In the genomic region with DNA sequence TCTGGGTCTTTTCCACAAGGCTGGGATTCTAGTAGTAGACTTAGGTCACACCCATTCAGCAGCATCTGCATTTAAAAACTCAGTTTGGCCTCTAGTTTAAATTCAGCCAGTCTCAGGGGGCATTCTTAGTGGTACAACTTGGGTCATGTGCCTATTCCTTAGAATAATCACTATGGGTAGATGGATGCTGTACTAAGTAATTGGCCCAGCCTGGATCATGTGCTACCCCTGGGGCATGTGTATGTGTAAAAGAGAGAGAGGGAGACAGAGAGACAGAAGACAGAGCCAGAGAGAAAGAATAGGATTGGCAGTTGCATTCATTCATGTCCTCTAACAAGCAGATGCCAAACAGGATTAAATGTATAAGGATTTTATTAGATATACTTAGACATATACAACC, we compare ENCODE assay signal across 25 cellular contexts. TPM values are rescaled to one million over a fixed set of nuclear protein-coding genes. Genes with fewer than 3 reads are reported as not detected.
A peak's percentile ranks its signal among the peaks of the same experiment; 100 is the strongest.
DNase-seq lines count a peak whose midpoint lies in the region; ATAC-seq, FAIRE-seq and TF ChIP-seq lines count a peak whose summit lies in the region.
"Had no signal": no experiment of that assay in that cellular context is flagged by ENCODE, and none has a peak within 500 bp of the region (broad histone marks: within the 10 kb centered on the region; RNA-seq: fewer than 3 reads in every experiment).

No MANE protein-coding gene starts in this region.

- no peak overlapping the region for H4K5ac ChIP-seq in H1 (ENCODE audit: insufficient read length, low read depth, low read length)

- H2AK5ac ChIP-seq in H1 (ENCODE audit: low read depth, low read length), result no peak overlapping the region

- H2BK15ac ChIP-seq in H1 (ENCODE audit: low read length), result no peak overlapping the region

- no peak overlapping the region for H4K91ac ChIP-seq in H1 (replicated peaks; ENCODE audit: insufficient read length, low read length)

- no peak for TF ChIP-seq RAD21 in H1 (IDR thresholded peaks at IDR 0.05 in 1 of 2, conservative IDR thresholded peaks at IDR 0.05 in 1 of 2; ENCODE audit: low read depth in 2 of 2, low read length in 2 of 2)

- H3K9me3 ChIP-seq in H1 (ENCODE audit: insufficient read depth in 2 of 2, low read depth in 1 of 2, low read length in 1 of 2), result peaks cover 0 to 3% of the 10 kb centered on the region in 2 experiments; a peak in 1 of 4 replicates
- peaks cover 0 to 18% (median 0%) of the 10 kb centered on the region in 11 donors for H3K9me3 ChIP-seq in heart right ventricle
- H3K9me3 ChIP-seq: A549, BE2C had no signal

- DNase-seq in NCI-H82 (lab: John Stamatoyannopoulos, UW) (peak; percentile 33), NCI-H82 treated with DMSO at 0.1 percent for 48 hours (lab: John Stamatoyannopoulos, UW; ENCODE audit: unreplicated experiment) (no peak), H1 (ENCODE audit: low read depth in 1 of 2, low spot score in 2 of 2) (no peak), kidney tubule cell (ENCODE audit: low spot score) (peak; percentile 0), heart right ventricle (no peak)
- no peak for DNase-seq in activated T-cell treated with anti-CD3 and anti-CD28 coated beads, Interleukin-2, amount 50 U/mL, for 4 hours
- DNase-seq: 8988T; ACHN; AML-193; BE2C; CD4-positive, alpha-beta T cell; CD8-positive, alpha-beta memory T cell; DMS 273 treated with DMSO at 0.1 percent for 48 hours; DMS79; EL; GF-D8; GOT3; H7; HCEC 1CT had no signal

- ATAC-seq in heart right ventricle, result no peak
- no peak for ATAC-seq in activated T-cell treated with anti-CD3 and anti-CD28 coated beads, Interleukin-2, amount 50 U/mL, for 4 hours
- ATAC-seq: A549 had no signal

- peaks cover 16% of the 10 kb centered on the region for H3K27me3 Mint-ChIP-seq in activated T-cell treated with anti-CD3 and anti-CD28 coated beads, Interleukin-2, amount 50 U/mL, for 4 hours (ENCODE audit: low read depth)

- TF ChIP-seq CTCF in H1 (IDR thresholded peaks at IDR 0.05; ENCODE audit: control extremely low read depth in 1 of 3, insufficient read depth in 1 of 3, low read depth in 1 of 3, low read length in 3 of 3) (no peak), heart right ventricle (IDR thresholded peaks at IDR 0.05) (no peak)

- H4K8ac ChIP-seq in H1 (ENCODE audit: extremely low read depth, insufficient read depth, low read length), result no peak overlapping the region

- H3K79me1 ChIP-seq in H1 (ENCODE audit: low read depth, low read length), result no peaks in the 10 kb centered on the region

- peaks cover 2% of the 10 kb centered on the region for H3K36me3 Mint-ChIP-seq in activated T-cell treated with anti-CD3 and anti-CD28 coated beads, Interleukin-2, amount 50 U/mL, for 4 hours (ENCODE audit: insufficient read depth)
- H3K36me3 Mint-ChIP-seq: CD14-positive monocyte had no signal

- H3K56ac ChIP-seq in H1 (replicated peaks; ENCODE audit: insufficient read length, low read depth, low read length), result no peak overlapping the region

- intact Hi-C loops in heart right ventricle (cut with DNase I), result no loop called here

- H3K27ac ChIP-seq in H1 (ENCODE audit: low read depth, low read length), result no peak overlapping the region
- H3K27ac ChIP-seq in heart right ventricle, result no peak overlapping the region
- H3K27ac ChIP-seq: A549; BLaER1 treated with 17β-estradiol and CSF1 and Interleukin-3, amounts not matched to agents 10 nM and 100 nM had no signal

- H3K79me2 ChIP-seq in H1 (ENCODE audit: control insufficient read depth in 1 of 2, insufficient read depth in 2 of 2, low read length in 2 of 2), result no peaks in the 10 kb centered on the region

- no peaks in the 10 kb centered on the region for H3K4me1 Mint-ChIP-seq in activated T-cell treated with anti-CD3 and anti-CD28 coated beads, Interleukin-2, amount 50 U/mL, for 4 hours (ENCODE audit: low read depth)
- H3K4me1 Mint-ChIP-seq: CD14-positive monocyte; CD8-positive, alpha-beta memory T cell had no signal

- no peaks in the 10 kb centered on the region for H4K20me1 ChIP-seq in H1 (replicated peaks in 1 of 2; ENCODE audit: control insufficient read depth in 1 of 2, insufficient read depth in 2 of 2, low read length in 2 of 2)
- H4K20me1 ChIP-seq: BLaER1 treated with 17β-estradiol and CSF1 and Interleukin-3, amounts not matched to agents 10 nM and 100 nM had no signal

- H3K36me3 ChIP-seq in H1 (ENCODE audit: control insufficient read depth in 2 of 4, insufficient read depth in 4 of 4, low read length in 3 of 4) (no peaks in the 10 kb centered on the region), heart right ventricle (no peaks in the 10 kb centered on the region)
- H3K36me3 ChIP-seq: BE2C; BLaER1 treated with 17β-estradiol and CSF1 and Interleukin-3, amounts not matched to agents 10 nM and 100 nM had no signal

- no peak overlapping the region for H3K4ac ChIP-seq in H1 (replicated peaks; ENCODE audit: insufficient read length, low read depth, low read length)

- H3K23ac ChIP-seq in H1 (ENCODE audit: insufficient read length), result no peak overlapping the region

- H3K4me3 ChIP-seq in H1 (ENCODE audit: extremely low read depth in 1 of 4, insufficient read depth in 2 of 4, low read depth in 3 of 4, low read length in 4 of 4) (no peak overlapping the region), heart right ventricle (no peak overlapping the region)
- H3K4me3 ChIP-seq: A549; BLaER1 treated with 17β-estradiol and CSF1 and Interleukin-3, amounts not matched to agents 10 nM and 100 nM had no signal

- H3K9ac ChIP-seq in H1 (replicated peaks in 1 of 4; ENCODE audit: extremely low read depth in 1 of 4, low read depth in 3 of 4, low read length in 3 of 4), result no peak overlapping the region
- H3K9ac ChIP-seq: BLaER1 treated with 17β-estradiol and CSF1 and Interleukin-3, amounts not matched to agents 10 nM and 100 nM had no signal

- H3K14ac ChIP-seq in H1 (ENCODE audit: insufficient read length), result no peak overlapping the region

- no peak overlapping the region for H2BK20ac ChIP-seq in H1 (ENCODE audit: low read length)

- no peak for TF ChIP-seq POLR2A in H1 (IDR thresholded peaks at IDR 0.05; ENCODE audit: control extremely low read depth in 1 of 2, low read depth in 2 of 2, low read length in 2 of 2)

- H2BK5ac ChIP-seq in H1 (ENCODE audit: low read depth, low read length), result no peak overlapping the region

- H3K4me2 ChIP-seq in H1 (ENCODE audit: insufficient read depth in 1 of 2, low read depth in 2 of 2, low read length in 2 of 2), result no peak overlapping the region
- H3K4me2 ChIP-seq: A549; BLaER1 treated with 17β-estradiol and CSF1 and Interleukin-3, amounts not matched to agents 10 nM and 100 nM had no signal

- H3K27me3 ChIP-seq in H1 (replicated peaks in 1 of 4; ENCODE audit: control insufficient read depth in 3 of 4, extremely low read depth in 1 of 4, insufficient read depth in 3 of 4, low read length in 3 of 4), result no peaks in the 10 kb centered on the region
- peaks cover 0 to 6% (median 0%) of the 10 kb centered on the region in 7 donors for H3K27me3 ChIP-seq in heart right ventricle
- H3K27me3 ChIP-seq: BE2C; BLaER1 treated with 17β-estradiol and CSF1 and Interleukin-3, amounts not matched to agents 10 nM and 100 nM had no signal

- H3K4me1 ChIP-seq in H1 (replicated peaks in 1 of 4; ENCODE audit: control insufficient read depth in 3 of 4, insufficient read depth in 4 of 4, low read length in 3 of 4), result no peaks in the 10 kb centered on the region
- no peaks in the 10 kb centered on the region for H3K4me1 ChIP-seq in heart right ventricle
- H3K4me1 ChIP-seq: A549 had no signal

- peaks cover 11% of the 10 kb centered on the region for H3K9me3 Mint-ChIP-seq in activated T-cell treated with anti-CD3 and anti-CD28 coated beads, Interleukin-2, amount 50 U/mL, for 4 hours

- no peak for TF ChIP-seq EP300 in H1 (IDR thresholded peaks at IDR 0.05; ENCODE audit: borderline replicate concordance in 1 of 2, low read depth in 2 of 2, low read length in 2 of 2)

- H2BK12ac ChIP-seq in H1 (ENCODE audit: low read depth, low read length), result no peak overlapping the region

- 0 out of 2 replicates have a peak overlapping the region, but pooled peaks have one; percentile 29 for H2AFZ ChIP-seq in H1 (ENCODE audit: low read length)

- POLR2A ChIA-PET in H1 (lab: Charles Lee; ENCODE audit: partially characterized antibody), result no interaction called here

- CTCF ChIA-PET in H1 (lab: Charles Lee; ENCODE audit: partially characterized antibody), result interaction anchor here (1.5 kb wide), 1 partner anchor 24 kb away, joined by 3 read pairs; no protein-coding TSS in a partner anchor

- H3K23me2 ChIP-seq in H1 (ENCODE audit: low read depth, low read length), result no peaks in the 10 kb centered on the region

- H2BK120ac ChIP-seq in H1 (replicated peaks; ENCODE audit: low read depth, low read length), result no peak overlapping the region

- no peak for FAIRE-seq in H1 (lab: Jason Lieb, UNC)
- FAIRE-seq: A549, D721Med, GM12891, GM18507 had no signal

- no peak overlapping the region for H3K18ac ChIP-seq in H1 (ENCODE audit: extremely low read depth, low read length)

- no peak overlapping the region for H3K4me3 Mint-ChIP-seq in activated T-cell treated with anti-CD3 and anti-CD28 coated beads, Interleukin-2, amount 50 U/mL, for 4 hours
- H3K4me3 Mint-ChIP-seq: CD14-positive monocyte; CD4-positive, alpha-beta T cell; CD8-positive, alpha-beta memory T cell had no signal

TF ChIP-seq in H1, 55 proteins besides CTCF, POLR2A, EP300 and RAD21 (continues in another document):
- no peak for TF ChIP-seq TCF12 (IDR thresholded peaks at IDR 0.05; ENCODE audit: low read depth, low read length)
- TF ChIP-seq KDM1A (IDR thresholded peaks at IDR 0.05; ENCODE audit: borderline replicate concordance, low read length), result no peak
- TF ChIP-seq CHD2 (IDR thresholded peaks at IDR 0.05; ENCODE audit: low read length), result no peak
- TF ChIP-seq NRF1 (IDR thresholded peaks at IDR 0.05; ENCODE audit: low read depth, low read length), result no peak
- no peak for TF ChIP-seq GTF2F1 (IDR thresholded peaks at IDR 0.05; ENCODE audit: borderline replicate concordance, low read depth, low read length)

RNA-seq across cellular contexts. Expression of a gene that starts 13.6 kb away (rescaled TPM):
- total RNA-seq in H1 (2021; fragmentation: NEBNext Ultra II Directional; extraction: Animal tissue kit (Norgen Biotek cat#: 25700)), result 16.7 and 18.4 TPM in 2 replicates
- polyA plus RNA-seq in H1 (2011; rRNA removed) (1.4 and 2.3 TPM in 2 replicates), heart right ventricle (not detected)
- 2.7 TPM for polyA plus RNA-seq in H1 (2011; cell fraction: cytosol; rRNA removed)
- 5.0 TPM for polyA plus RNA-seq in H1 (2011; cell fraction: nucleus; rRNA removed)
- polyA plus RNA-seq in H1 (2012, experiment 1 of 2), result 2.3 to 5.1 TPM (median 3.7 TPM) in 4 replicates
- 0.22 TPM for polyA plus RNA-seq in H1 (2012, experiment 2 of 2)
- 7.5 TPM for polyA plus RNA-seq in H1 (2013, experiment 1 of 2)
- 7.4 TPM for polyA plus RNA-seq in H1 (2013, experiment 2 of 2)
- 22.4 and 41.5 TPM in 2 replicates for polyA minus RNA-seq in H1 (2011; rRNA and poly(A)+ RNA removed)
- 14.0 TPM for polyA minus RNA-seq in H1 (2011; cell fraction: cytosol; rRNA and poly(A)+ RNA removed)
- 56.5 TPM for polyA minus RNA-seq in H1 (2011; cell fraction: nucleus; rRNA and poly(A)+ RNA removed)
- total RNA-seq in heart right ventricle, result under 1 TPM in 1 of 10 donors, not detected in 9; 0.06 TPM
- total RNA-seq in activated T-cell treated with anti-CD3 and anti-CD28 coated beads, Interleukin-2, amount 50 U/mL, for 4 hours, result not detected
- total RNA-seq: CD4-positive, alpha-beta T cell; CD8-positive, alpha-beta memory T cell had no signal
- polyA plus RNA-seq: CD14-positive monocyte; CD8-positive, alpha-beta memory T cell had no signal

Comparison
In these comparisons a context has a peak if more than half of its experiments do, and no peak if none do; other contexts are left out.
1. DNase-seq: peak in NCI-H82 (single experiment) and kidney tubule cell (single experiment); none in NCI-H82 treated with DMSO at 0.1 percent for 48 hours (single experiment), H1 (0 of 2), heart right ventricle (0 of 2) and activated T-cell treated with anti-CD3 and anti-CD28 coated beads, Interleukin-2, amount 50 U/mL, for 4 hours (single experiment).
2. RNA of a gene that starts 13.6 kb away (total RNA-seq): 16.7 to 18.4 TPM in H1; 0.06 TPM in heart right ventricle and not detected in activated T-cell treated with anti-CD3 and anti-CD28 coated beads, Interleukin-2, amount 50 U/mL, for 4 hours; every median in the first group is over 10 times any median in the second.